In the genomic region with DNA sequence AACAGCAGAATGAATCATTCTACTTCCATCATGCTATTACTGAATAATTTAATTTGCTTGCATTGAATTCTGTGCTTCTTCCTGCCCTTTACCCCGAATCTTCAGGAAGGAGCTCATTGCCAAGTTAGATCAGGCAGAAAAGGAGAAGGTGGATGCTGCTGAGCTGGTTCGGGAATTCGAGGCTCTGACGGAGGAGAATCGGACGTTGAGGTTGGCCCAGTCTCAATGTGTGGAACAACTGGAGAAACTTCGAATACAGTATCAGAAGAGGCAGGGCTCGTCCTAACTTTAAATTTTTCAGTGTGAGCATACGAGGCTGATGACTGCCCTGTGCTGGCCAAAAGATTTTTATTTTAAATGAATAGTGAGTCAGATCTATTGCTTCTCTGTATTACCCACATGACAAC, we compare ENCODE assay signal across 1 cellular context.
TF ChIP-seq lines count a peak whose summit lies in the region.

No MANE protein-coding gene starts in this region.

TF ChIP-seq in A549, 52 proteins besides CTCF, POLR2A, EP300 and RAD21:
- TF ChIP-seq NFE2L2 (conservative IDR thresholded peaks at IDR 0.05; ENCODE audit: low read length) (no peak), SREBF2 (IDR thresholded peaks at IDR 0.05) (no peak), HEYL (CRISPR knock-in tag; IDR thresholded peaks at IDR 0.05) (no peak), JUNB (IDR thresholded peaks at IDR 0.05) (no peak), MAZ (IDR thresholded peaks at IDR 0.05; ENCODE audit: borderline replicate concordance, low read depth, low read length) (no peak), TP53 (CRISPR knock-in tag; IDR thresholded peaks at IDR 0.05) (no peak), FOSL2 (IDR thresholded peaks at IDR 0.05) (no peak), FOSL2 (CRISPR knock-in tag; IDR thresholded peaks at IDR 0.05) (no peak), TFCP2L1 (CRISPR knock-in tag; IDR thresholded peaks at IDR 0.05) (no peak)
- TF ChIP-seq, protein P1, sequence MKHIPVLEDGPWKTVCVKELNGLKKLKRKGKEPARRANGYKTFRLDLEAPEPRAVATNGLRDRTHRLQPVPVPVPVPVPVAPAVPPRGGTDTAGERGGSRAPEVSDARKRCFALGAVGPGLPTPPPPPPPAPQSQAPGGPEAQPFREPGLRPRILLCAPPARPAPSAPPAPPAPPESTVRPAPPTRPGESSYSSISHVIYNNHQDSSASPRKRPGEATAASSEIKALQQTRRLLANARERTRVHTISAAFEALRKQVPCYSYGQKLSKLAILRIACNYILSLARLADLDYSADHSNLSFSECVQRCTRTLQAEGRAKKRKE (CRISPR knock-in tag; IDR thresholded peaks at IDR 0.05; ENCODE audit: low read depth) = no peak
TF ChIP-seq in A549: peak in this region for 0.
